In genomic region chr1:200262326-200262965, GRCh38 we compare ENCODE assay signal across 9 cellular contexts.
A peak's percentile ranks its signal among the peaks of the same experiment; 100 is the strongest.
DNase-seq lines count a peak whose midpoint lies in the region; ATAC-seq lines count a peak whose summit lies in the region.
"Had no signal": no experiment of that assay in that cellular context is flagged by ENCODE, and none has a peak within 500 bp of the region (broad histone marks: within the 10 kb centered on the region; RNA-seq: fewer than 3 reads in every experiment).

No MANE protein-coding gene starts in this region.

- peak; percentile 70 for DNase-seq in activated CD8-positive, alpha-beta memory T cell treated with anti-CD3 and anti-CD28 coated beads, Interleukin-2, amount 10 ng/mL, durations not matched to agents 7 days and 5 days
- no peak for DNase-seq in activated CD8-positive, alpha-beta memory T cell treated with anti-CD3 and anti-CD28 coated beads for 24 hours
- peak; percentile 39 for DNase-seq in stimulated activated CD8-positive, alpha-beta memory T cell treated with anti-CD3 and anti-CD28 coated beads, Interleukin-4, amount 100 ng/mL, for 48 hours
- DNase-seq in NCI-H345 treated with DMSO at 0.1 percent for 48 hours (lab: John Stamatoyannopoulos, UW; ENCODE audit: unreplicated experiment), result no peak
- DNase-seq in HUDEP-2 (lab: John Stamatoyannopoulos, UW; ENCODE audit: unreplicated experiment in 76 of 76), result no peak
- no peak for DNase-seq in mucosa of gallbladder (ENCODE audit: low spot score)
- DNase-seq: NCI-H1694 treated with DMSO at 0.1 percent for 48 hours had no signal

- H3K4me3 Mint-ChIP-seq in activated CD8-positive, alpha-beta memory T cell treated with anti-CD3 and anti-CD28 coated beads, Interleukin-2, amount 10 ng/mL, durations not matched to agents 7 days and 5 days, result no peak overlapping the region

- no peaks in the 10 kb centered on the region for H3K36me3 Mint-ChIP-seq in activated CD8-positive, alpha-beta memory T cell treated with anti-CD3 and anti-CD28 coated beads, Interleukin-2, amount 10 ng/mL, durations not matched to agents 7 days and 5 days

- H3K27ac Mint-ChIP-seq in activated CD8-positive, alpha-beta memory T cell treated with anti-CD3 and anti-CD28 coated beads, Interleukin-2, amount 10 ng/mL, durations not matched to agents 7 days and 5 days, result no peak overlapping the region

- peaks cover 49% of the 10 kb centered on the region for H3K27me3 Mint-ChIP-seq in activated CD8-positive, alpha-beta memory T cell treated with anti-CD3 and anti-CD28 coated beads, Interleukin-2, amount 10 ng/mL, durations not matched to agents 7 days and 5 days

- peaks cover 13% of the 10 kb centered on the region for H3K4me1 Mint-ChIP-seq in activated CD8-positive, alpha-beta memory T cell treated with anti-CD3 and anti-CD28 coated beads, Interleukin-2, amount 10 ng/mL, durations not matched to agents 7 days and 5 days

- H3K9me3 Mint-ChIP-seq in activated CD8-positive, alpha-beta memory T cell treated with anti-CD3 and anti-CD28 coated beads, Interleukin-2, amount 10 ng/mL, durations not matched to agents 7 days and 5 days (ENCODE audit: low read depth), result no peaks in the 10 kb centered on the region

- CTCF ChIA-PET in activated CD8-positive, alpha-beta memory T cell treated with anti-CD3 and anti-CD28 coated beads, Interleukin-2, amount 10 ng/mL, durations not matched to agents 7 days and 5 days (lab: Charles Lee), result interaction anchor here (0.9 to 1.6 kb wide), 3 partner anchors 10 to 169 kb away, joined by 3 to 5 read pairs (median 3); no protein-coding TSS in a partner anchor

- ATAC-seq in activated CD8-positive, alpha-beta memory T cell treated with anti-CD3 and anti-CD28 coated beads, Interleukin-2, amount 10 ng/mL, durations not matched to agents 7 days and 5 days, result peak; percentile 53
- ATAC-seq in GM21786 (IDR thresholded peaks at IDR 0.05; ENCODE audit: unreplicated experiment), result peak; percentile 68
- ATAC-seq in HG03571 (IDR thresholded peaks at IDR 0.05; ENCODE audit: unreplicated experiment), result peak; percentile 75

Comparison
In these comparisons a context has a peak if more than half of its experiments do, and no peak if none do; other contexts are left out.
1. DNase-seq: peak in activated CD8-positive, alpha-beta memory T cell treated with anti-CD3 and anti-CD28 coated beads, Interleukin-2, amount 10 ng/mL, durations not matched to agents 7 days and 5 days (single experiment) and stimulated activated CD8-positive, alpha-beta memory T cell treated with anti-CD3 and anti-CD28 coated beads, Interleukin-4, amount 100 ng/mL, for 48 hours (single experiment); none in activated CD8-positive, alpha-beta memory T cell treated with anti-CD3 and anti-CD28 coated beads for 24 hours (single experiment), NCI-H345 treated with DMSO at 0.1 percent for 48 hours (single experiment), HUDEP-2 (0 of 76) and mucosa of gallbladder (single experiment).
2. Peak in every context shown above with its lines, with median percentiles within 50 percentile points of each other: ATAC-seq.